ENCODE assay signal across 37 cellular contexts in the genomic region with DNA sequence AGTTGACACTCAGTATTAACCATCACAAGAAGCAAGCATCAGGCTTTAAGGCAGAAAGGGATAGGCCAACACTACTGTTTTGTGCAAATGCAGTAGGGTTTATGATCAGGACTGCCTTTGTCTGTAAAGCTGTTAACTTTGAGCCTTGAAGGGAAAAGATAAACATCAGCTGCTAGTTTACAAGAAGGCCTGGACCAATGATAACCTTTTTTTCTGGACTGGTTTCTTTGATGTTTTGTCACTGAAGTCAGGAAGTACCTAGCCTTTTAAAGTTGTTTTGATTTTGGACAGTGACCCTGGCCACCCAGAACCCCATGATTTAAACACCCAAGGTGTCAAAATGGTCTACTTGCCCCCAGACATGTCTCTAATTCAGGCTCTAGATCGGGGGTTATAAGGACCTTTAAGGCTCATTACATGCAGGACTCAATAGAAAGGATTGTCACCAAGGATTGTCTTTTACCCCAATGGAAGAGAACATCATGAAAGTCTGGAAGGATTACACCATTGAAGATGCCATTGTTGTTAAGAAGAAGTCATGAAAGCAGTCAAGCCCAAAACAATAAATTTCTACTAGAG.
"Had no signal": no experiment of that assay in that cellular context is flagged by ENCODE, and none has a peak within 500 bp of the region (broad histone marks: within the 10 kb centered on the region; RNA-seq: fewer than 3 reads in every experiment).

No MANE protein-coding gene starts in this region.

- H3K27me3 ChIP-seq: adrenal gland, body of pancreas, brain microvascular endothelial cell, breast epithelium had no signal

- H3K4me3 Mint-ChIP-seq: activated B cell treated with CpG ODN at 0.5 μM for 24 hours; activated CD4-positive, alpha-beta memory T cell treated with anti-CD3 and anti-CD28 coated beads, Interleukin-2, amount 10 ng/mL, durations not matched to agents 7 days and 5 days; activated CD4-positive, alpha-beta T cell treated with anti-CD3 and anti-CD28 coated beads, Interleukin-2, amount 10 ng/mL, durations not matched to agents 24 days and 14 days; activated CD8-positive, alpha-beta T cell treated with anti-CD3 and anti-CD28 coated beads, Interleukin-2, amount 10 ng/mL, durations not matched to agents 7 days and 5 days; activated naive CD4-positive, alpha-beta T cell treated with anti-CD3 and anti-CD28 coated beads for 36 hours; activated naive CD8-positive, alpha-beta T cell treated with anti-CD3 and anti-CD28 coated beads for 36 hours; activated T-cell treated with anti-CD3 and anti-CD28 coated beads, Interleukin-2, amount 50 U/mL, for 4 hours; activated T-cell treated with anti-CD3 and anti-CD28 coated beads, Interleukin-2, amount 50 U/mL, for 72 hours; activated T-helper 1 cell treated with anti-CD3 and anti-CD28 coated beads, Interleukin-12 subunit alpha, Interleukin-12 subunit beta, Interleukin-2, Interleukin-4 antibody, amounts not matched to agents 30 ng/mL and 10 ng/mL and 1 ng/mL, durations not matched to agents 14 hours and 24 hours and 36 hours; activated T-helper 17 cell treated with anti-CD3 and anti-CD28 coated beads, Interleukin-2, amount 50 U/mL, for 72 hours; T-helper 1 cell treated with Interleukin-12 subunit alpha and Interleukin-12 subunit beta and Interleukin-4 antibody, amounts not matched to agents 30 μg/mL and 1 μg/mL, for 36 hours; T-helper 2 cell treated with Interferon-gamma antibody and Interleukin-4, amounts not matched to agents 5 μg/mL and 100 μg/mL, for 36 hours had no signal

- H3K9me3 ChIP-seq: adrenal gland, body of pancreas, breast epithelium had no signal

- FAIRE-seq: astrocyte, TTC549 had no signal

- H3K4me3 ChIP-seq: adrenal gland, body of pancreas, breast epithelium had no signal

- H3K27me3 Mint-ChIP-seq: activated B cell treated with CpG ODN at 0.5 μM for 24 hours; activated CD4-positive, alpha-beta memory T cell treated with anti-CD3 and anti-CD28 coated beads, Interleukin-2, amount 10 ng/mL, durations not matched to agents 7 days and 5 days; activated CD4-positive, alpha-beta T cell treated with anti-CD3 and anti-CD28 coated beads, Interleukin-2, amount 10 ng/mL, durations not matched to agents 24 days and 14 days; activated naive CD8-positive, alpha-beta T cell treated with anti-CD3 and anti-CD28 coated beads for 36 hours; activated T-helper 17 cell treated with anti-CD3 and anti-CD28 coated beads, Interleukin-2, amount 50 U/mL, for 72 hours had no signal

- H3K27ac Mint-ChIP-seq: activated B cell treated with CpG ODN at 0.5 μM for 24 hours; activated CD4-positive, alpha-beta memory T cell treated with anti-CD3 and anti-CD28 coated beads, Interleukin-2, amount 10 ng/mL, durations not matched to agents 7 days and 5 days; activated CD4-positive, alpha-beta T cell treated with anti-CD3 and anti-CD28 coated beads, Interleukin-2, amount 10 ng/mL, durations not matched to agents 24 days and 14 days; activated CD8-positive, alpha-beta T cell treated with anti-CD3 and anti-CD28 coated beads, Interleukin-2, amount 10 ng/mL, durations not matched to agents 7 days and 5 days; activated naive CD4-positive, alpha-beta T cell treated with anti-CD3 and anti-CD28 coated beads for 36 hours; activated naive CD4-positive, alpha-beta T cell treated with anti-CD3 and anti-CD28 coated beads, Interleukin-2, amount 50 U/mL, for 72 hours; activated naive CD8-positive, alpha-beta T cell treated with anti-CD3 and anti-CD28 coated beads for 36 hours; activated T-cell treated with anti-CD3 and anti-CD28 coated beads, Interleukin-2, amount 50 U/mL, for 72 hours; activated T-helper 1 cell treated with anti-CD3 and anti-CD28 coated beads, Interleukin-12 subunit alpha, Interleukin-12 subunit beta, Interleukin-2, Interleukin-4 antibody, amounts not matched to agents 30 ng/mL and 10 ng/mL and 1 ng/mL, durations not matched to agents 14 hours and 24 hours and 36 hours; activated T-helper 17 cell treated with anti-CD3 and anti-CD28 coated beads, Interleukin-2, amount 50 U/mL, for 72 hours; T-helper 1 cell treated with Interleukin-12 subunit alpha and Interleukin-12 subunit beta and Interleukin-4 antibody, amounts not matched to agents 30 μg/mL and 1 μg/mL, for 36 hours; T-helper 2 cell treated with Interferon-gamma antibody and Interleukin-4, amounts not matched to agents 5 μg/mL and 100 μg/mL, for 36 hours had no signal

- H3K36me3 ChIP-seq: brain microvascular endothelial cell had no signal

- H3K9me3 Mint-ChIP-seq: activated B cell treated with CpG ODN at 0.5 μM for 24 hours; activated CD4-positive, alpha-beta memory T cell treated with anti-CD3 and anti-CD28 coated beads, Interleukin-2, amount 10 ng/mL, durations not matched to agents 7 days and 5 days; activated naive CD4-positive, alpha-beta T cell treated with anti-CD3 and anti-CD28 coated beads for 36 hours; activated naive CD4-positive, alpha-beta T cell treated with anti-CD3 and anti-CD28 coated beads, Interleukin-2, amount 50 U/mL, for 72 hours; activated naive CD8-positive, alpha-beta T cell treated with anti-CD3 and anti-CD28 coated beads for 36 hours; activated T-cell treated with anti-CD3 and anti-CD28 coated beads, Interleukin-2, amount 50 U/mL, for 4 hours; activated T-cell treated with anti-CD3 and anti-CD28 coated beads, Interleukin-2, amount 50 U/mL, for 72 hours; activated T-helper 1 cell treated with anti-CD3 and anti-CD28 coated beads, Interleukin-12 subunit alpha, Interleukin-12 subunit beta, Interleukin-2, Interleukin-4 antibody, amounts not matched to agents 30 ng/mL and 10 ng/mL and 1 ng/mL, durations not matched to agents 14 hours and 24 hours and 36 hours; activated T-helper 17 cell treated with anti-CD3 and anti-CD28 coated beads, Interleukin-2, amount 50 U/mL, for 72 hours; T-helper 1 cell treated with Interleukin-12 subunit alpha and Interleukin-12 subunit beta and Interleukin-4 antibody, amounts not matched to agents 30 μg/mL and 1 μg/mL, for 36 hours; T-helper 2 cell treated with Interferon-gamma antibody and Interleukin-4, amounts not matched to agents 5 μg/mL and 100 μg/mL, for 36 hours had no signal

- H3K4me1 ChIP-seq: adrenal gland, body of pancreas, breast epithelium had no signal

- DNase-seq: activated B cell treated with CpG ODN at 0.5 μM for 24 hours; activated CD4-positive, alpha-beta memory T cell treated with anti-CD3 and anti-CD28 coated beads, Interleukin-2, amount 10 ng/mL, durations not matched to agents 7 days and 5 days; activated CD4-positive, alpha-beta T cell treated with anti-CD3 and anti-CD28 coated beads for 4 hours; activated CD4-positive, alpha-beta T cell treated with anti-CD3 and anti-CD28 coated beads, Interleukin-2, amount 10 ng/mL, durations not matched to agents 24 days and 14 days; activated CD4-positive, alpha-beta T cell treated with anti-CD3 and anti-CD28 coated beads, Interleukin-2, amount 50 U/mL, for 1 hour; activated CD4-positive, alpha-beta T cell treated with anti-CD3 and anti-CD28 coated beads, Interleukin-2, amount 50 U/mL, for 4 hours; activated CD4-positive, CD25-positive, alpha-beta regulatory T cell treated with anti-CD3 and anti-CD28 coated beads, Interleukin-2, amount 50 U/mL, for 72 hours; activated CD8-positive, alpha-beta memory T cell treated with anti-CD3 and anti-CD28 coated beads for 24 hours; activated CD8-positive, alpha-beta memory T cell treated with anti-CD3 and anti-CD28 coated beads, Interleukin-2, amount 50 U/mL, for 4 hours; activated CD8-positive, alpha-beta T cell treated with anti-CD3 and anti-CD28 coated beads, Interleukin-2, amount 10 ng/mL, durations not matched to agents 7 days and 5 days; activated effector memory CD4-positive, alpha-beta T cell treated with anti-CD3 and anti-CD28 coated beads, Interleukin-2, amount 50 U/mL, for 16 hours; activated gamma-delta T cell treated with Interleukin-2 at 50 U/mL for 16 hours; activated naive CD4-positive, alpha-beta T cell; activated naive CD4-positive, alpha-beta T cell treated with anti-CD3 and anti-CD28 coated beads for 36 hours; activated naive CD4-positive, alpha-beta T cell treated with anti-CD3 and anti-CD28 coated beads, Interleukin-2, amount 50 U/mL, for 16 hours; activated naive CD8-positive, alpha-beta T cell treated with anti-CD3 and anti-CD28 coated beads for 36 hours; activated T-cell treated with anti-CD3 and anti-CD28 coated beads for 4 hours; activated T-cell treated with anti-CD3 and anti-CD28 coated beads, Interleukin-2, amount 50 U/mL, for 1 hour; activated T-cell treated with anti-CD3 and anti-CD28 coated beads, Interleukin-2, amount 50 U/mL, for 4 hours; activated T-cell treated with anti-CD3 and anti-CD28 coated beads, Interleukin-2, amount 50 U/mL, for 72 hours; adrenal gland; amniotic stem cell; aorta; body of pancreas; brain microvascular endothelial cell; central memory CD4-positive, alpha-beta T cell; T-helper 1 cell; T-helper 9 cell had no signal

- H3K27ac ChIP-seq: adrenal gland, body of pancreas, brain microvascular endothelial cell, breast epithelium, VCaP had no signal

- H3K4me1 Mint-ChIP-seq: activated B cell treated with CpG ODN at 0.5 μM for 24 hours; activated T-helper 17 cell treated with anti-CD3 and anti-CD28 coated beads, Interleukin-2, amount 50 U/mL, for 72 hours had no signal

- ATAC-seq: activated CD8-positive, alpha-beta T cell treated with anti-CD3 and anti-CD28 coated beads, Interleukin-2, amount 10 ng/mL, durations not matched to agents 7 days and 5 days; activated naive CD4-positive, alpha-beta T cell treated with anti-CD3 and anti-CD28 coated beads, Interleukin-2, amount 50 U/mL, for 72 hours; activated T-cell treated with anti-CD3 and anti-CD28 coated beads, Interleukin-2, amount 50 U/mL, for 4 hours; activated T-cell treated with anti-CD3 and anti-CD28 coated beads, Interleukin-2, amount 50 U/mL, for 72 hours; activated T-helper 17 cell treated with anti-CD3 and anti-CD28 coated beads, Interleukin-2, amount 50 U/mL, for 72 hours; body of pancreas had no signal
